Comparison of ENCODE assay signal across 20 cellular contexts in genomic region chr3:4564928-4565586, GRCh38.
DNase-seq lines count a peak whose midpoint lies in the region; ATAC-seq and TF ChIP-seq lines count a peak whose summit lies in the region.
"Had no signal": no experiment of that assay in that cellular context is flagged by ENCODE, and none has a peak within 500 bp of the region (broad histone marks: within the 10 kb centered on the region; RNA-seq: fewer than 3 reads in every experiment).

No MANE protein-coding gene starts in this region.

- H3K27me3 ChIP-seq in PC-3 (ENCODE audit: low read length) (no peaks in the 10 kb centered on the region), right lobe of liver (no peaks in the 10 kb centered on the region), colonic mucosa (no peaks in the 10 kb centered on the region)

- TF ChIP-seq CTCF in C4-2B (conservative IDR thresholded peaks at IDR 0.05) (no peak), PC-3 (conservative IDR thresholded peaks at IDR 0.05; ENCODE audit: low read depth, low read length) (no peak), right lobe of liver (IDR thresholded peaks at IDR 0.05) (no peak), colonic mucosa (IDR thresholded peaks at IDR 0.05) (no peak)

- H3K9me3 Mint-ChIP-seq in stimulated activated memory B cell treated with anti-CD40 and anti-IgM and Interleukin-4, amounts not matched to agents 10 μg/mL and 1 μg/mL and 100 μg/mL, for 72 hours = no peaks in the 10 kb centered on the region
- H3K9me3 Mint-ChIP-seq: CD4-positive, alpha-beta memory T cell had no signal

- H3F3A ChIP-seq in PC-3 (ENCODE audit: low read length, unreplicated experiment) = peaks cover 5% of the 10 kb centered on the region

- H3K4me2 ChIP-seq in PC-3 (ENCODE audit: low read length) = peak overlapping the region; percentile 74
- H3K4me2 ChIP-seq: A549 had no signal

- no peaks in the 10 kb centered on the region for H3K9me2 ChIP-seq in PC-3 (replicated peaks; ENCODE audit: low read length)

- H3K36me3 Mint-ChIP-seq in stimulated activated memory B cell treated with anti-CD40 and anti-IgM and Interleukin-4, amounts not matched to agents 10 μg/mL and 1 μg/mL and 100 μg/mL, for 72 hours = peaks cover 39% of the 10 kb centered on the region

- peak overlapping the region; percentile 39 for H3K27ac Mint-ChIP-seq in stimulated activated memory B cell treated with anti-CD40 and anti-IgM and Interleukin-4, amounts not matched to agents 10 μg/mL and 1 μg/mL and 100 μg/mL, for 72 hours
- H3K27ac Mint-ChIP-seq: CD4-positive, alpha-beta memory T cell had no signal

- no TSS peak for BruUV-seq in PC-3 (replicated peaks; lab: Mats Ljungman, UMichigan)

- H3K27me3 Mint-ChIP-seq in stimulated activated memory B cell treated with anti-CD40 and anti-IgM and Interleukin-4, amounts not matched to agents 10 μg/mL and 1 μg/mL and 100 μg/mL, for 72 hours = no peaks in the 10 kb centered on the region
- H3K27me3 Mint-ChIP-seq: CD4-positive, alpha-beta memory T cell had no signal

- H2AFZ ChIP-seq in PC-3 (ENCODE audit: low read length) = no peak overlapping the region

- H3K4me1 ChIP-seq in PC-3 (ENCODE audit: insufficient read depth, low read length) (peaks cover 50% of the 10 kb centered on the region), right lobe of liver (peaks cover 0 to 26% (median 12%) of the 10 kb centered on the region in 4 donors), colonic mucosa (no peaks in the 10 kb centered on the region)

- DNase-seq in PC-3 = peak; percentile 38
- DNase-seq in right lobe of liver = no peak
- DNase-seq in colonic mucosa = no peak
- DNase-seq in NCI-H128 (lab: John Stamatoyannopoulos, UW; ENCODE audit: unreplicated experiment) = no peak
- DNase-seq: Calu3; CD4-positive, alpha-beta memory T cell; DMS53; NCI-H1092 treated with DMSO at 0.1 percent for 48 hours; NCI-H1694; NCI-H2227 treated with DMSO at 0.1 percent for 48 hours; NCI-H524; NCI-H82; OCI-M1; RPMI8226; SHP77 treated with DMSO at 0.1 percent for 48 hours had no signal

- no peaks in the 10 kb centered on the region for H4K20me1 ChIP-seq in PC-3 (ENCODE audit: low read length)

- no peaks in the 10 kb centered on the region for H3K36me3 ChIP-seq in PC-3 (ENCODE audit: low read depth, low read length)
- H3K36me3 ChIP-seq in right lobe of liver = no peaks in the 10 kb centered on the region
- H3K36me3 ChIP-seq in colonic mucosa = no peaks in the 10 kb centered on the region

- H3K79me2 ChIP-seq in PC-3 (ENCODE audit: low read length) = no peaks in the 10 kb centered on the region

- POLR2A ChIA-PET in PC-3 (lab: Charles Lee; ENCODE audit: unreplicated experiment) = no interaction called here

- no peak for ATAC-seq in PC-3
- ATAC-seq in right lobe of liver = no peak
- no peak for ATAC-seq in stimulated activated memory B cell treated with anti-CD40 and anti-IgM and Interleukin-4, amounts not matched to agents 10 μg/mL and 1 μg/mL and 100 μg/mL, for 72 hours
- no peak for ATAC-seq in GM21717 (IDR thresholded peaks at IDR 0.05; ENCODE audit: unreplicated experiment)
- ATAC-seq: A549, SK-N-SH treated with all-trans-retinoic acid at 6 μM for 48 hours had no signal

- 71% methylated on average over 5 of the region's 5 CpGs for WGBS in right lobe of liver (ENCODE audit: insufficient coverage, low coverage, low lambda C conversion rate, missing lambda C conversion rate)

- CTCF ChIA-PET in PC-3 (lab: Charles Lee) = interaction anchor here (1.5 kb wide), 1 partner anchor 214 kb away, joined by 3 read pairs; no protein-coding TSS in a partner anchor

- intact Hi-C loops in PC-3 (cut with micrococcal nuclease) = loop anchor here (5.0 kb wide), 2 partner anchors 213 to 228 kb away; no protein-coding TSS in a partner anchor
- intact Hi-C loops in right lobe of liver (cut with DNase I) = no loop called here
- intact Hi-C loops in colonic mucosa (cut with DNase I) = no loop called here

- no peak overlapping the region for H3K4me3 ChIP-seq in PC-3 (ENCODE audit: low read length)
- H3K4me3 ChIP-seq in right lobe of liver = no peak overlapping the region
- no peak overlapping the region for H3K4me3 ChIP-seq in colonic mucosa
- H3K4me3 ChIP-seq: A549 had no signal

- peaks cover 47% of the 10 kb centered on the region for H3K4me1 Mint-ChIP-seq in stimulated activated memory B cell treated with anti-CD40 and anti-IgM and Interleukin-4, amounts not matched to agents 10 μg/mL and 1 μg/mL and 100 μg/mL, for 72 hours

- no peaks in the 10 kb centered on the region for H3K9me3 ChIP-seq in PC-3 (ENCODE audit: low read length)
- H3K9me3 ChIP-seq in right lobe of liver = no peaks in the 10 kb centered on the region
- H3K9me3 ChIP-seq in colonic mucosa = no peaks in the 10 kb centered on the region
- H3K9me3 ChIP-seq: A549 had no signal

- no peak for TF ChIP-seq POLR2A in right lobe of liver (IDR thresholded peaks at IDR 0.05)

- H3K4me3 Mint-ChIP-seq in stimulated activated memory B cell treated with anti-CD40 and anti-IgM and Interleukin-4, amounts not matched to agents 10 μg/mL and 1 μg/mL and 100 μg/mL, for 72 hours = no peak overlapping the region
- H3K4me3 Mint-ChIP-seq: CD4-positive, alpha-beta memory T cell had no signal

- H3K27ac ChIP-seq in C4-2B (peak overlapping the region; percentile 69; the same call in 1 of the 2 replicates), PC-3 (ENCODE audit: low read length) (peak overlapping the region; percentile 87), right lobe of liver (peak overlapping the region in 2 of 3 donors; percentile 51 to 69), colonic mucosa (no peak overlapping the region)
- H3K27ac ChIP-seq: A549 had no signal

- no peak overlapping the region for H3K9ac ChIP-seq in PC-3 (ENCODE audit: low read length)
- H3K9ac ChIP-seq in colonic mucosa (ENCODE audit: low read depth in 2 of 2, low read length in 2 of 2) = no peak overlapping the region
